15 cellular contexts compared by ENCODE assay signal in genomic region chr1:182337736-182338571, GRCh38. TPM values are rescaled to one million over a fixed set of nuclear protein-coding genes. Genes with fewer than 3 reads are reported as not detected.
A peak's percentile ranks its signal among the peaks of the same experiment; 100 is the strongest.
DNase-seq lines count a peak whose midpoint lies in the region; ATAC-seq, FAIRE-seq and TF ChIP-seq lines count a peak whose summit lies in the region.
"Had no signal": no experiment of that assay in that cellular context is flagged by ENCODE, and none has a peak within 500 bp of the region (broad histone marks: within the 10 kb centered on the region; RNA-seq: fewer than 3 reads in every experiment).

No MANE protein-coding gene starts in this region.

- TF ChIP-seq CTCF in fibroblast of mammary gland (conservative IDR thresholded peaks at IDR 0.05; ENCODE audit: control insufficient read depth, insufficient read depth, low read depth, low read length) (no peak), psoas muscle (IDR thresholded peaks at IDR 0.05) (no peak)
- TF ChIP-seq CTCF in CD8-positive, alpha-beta T cell (IDR thresholded peaks at IDR 0.05) = no peak

- H3K36me3 Mint-ChIP-seq in CD8-positive, alpha-beta T cell = no peaks in the 10 kb centered on the region
- no peaks in the 10 kb centered on the region for H3K36me3 Mint-ChIP-seq in T-helper 2 cell treated with Interferon-gamma antibody and Interleukin-4, amounts not matched to agents 5 μg/mL and 100 μg/mL, for 36 hours (ENCODE audit: low read depth)

- no peaks in the 10 kb centered on the region for H3K9me3 ChIP-seq in psoas muscle
- H3K9me3 ChIP-seq in CD8-positive, alpha-beta T cell (ENCODE audit: low read length) = no peaks in the 10 kb centered on the region
- H3K9me3 ChIP-seq: neutrophil had no signal

- intact Hi-C loops in psoas muscle (cut with DNase I) = no loop called here
- intact Hi-C loops in CD8-positive, alpha-beta T cell (cut with DNase I, micrococcal nuclease) = no loop called here

- H3K4me1 Mint-ChIP-seq in CD8-positive, alpha-beta T cell (ENCODE audit: low read depth) = no peaks in the 10 kb centered on the region
- peaks cover 1% of the 10 kb centered on the region for H3K4me1 Mint-ChIP-seq in T-helper 2 cell treated with Interferon-gamma antibody and Interleukin-4, amounts not matched to agents 5 μg/mL and 100 μg/mL, for 36 hours (ENCODE audit: low read depth)

- FAIRE-seq in RCC 7860 (lab: Jason Lieb, UNC) = no peak
- FAIRE-seq: islet of Langerhans had no signal

- WGBS in psoas muscle, 3 donors = 14 to 17% (median 16%) methylated on average over 10 of the region's 10 CpGs

- no peaks in the 10 kb centered on the region for H3K27me3 Mint-ChIP-seq in CD8-positive, alpha-beta T cell (ENCODE audit: low read depth)
- peaks cover 8% of the 10 kb centered on the region for H3K27me3 Mint-ChIP-seq in T-helper 2 cell treated with Interferon-gamma antibody and Interleukin-4, amounts not matched to agents 5 μg/mL and 100 μg/mL, for 36 hours (ENCODE audit: low read depth)
- H3K27me3 Mint-ChIP-seq: CD4-positive, alpha-beta T cell; stimulated activated naive CD8-positive, alpha-beta T cell treated with anti-CD3 and anti-CD28 coated beads, Interleukin-15, Interleukin-2, amounts not matched to agents 100 ng/mL and 50 ng/mL, for 24 hours had no signal

- H3K27ac Mint-ChIP-seq in CD8-positive, alpha-beta T cell = no peak overlapping the region
- H3K27ac Mint-ChIP-seq in T-helper 2 cell treated with Interferon-gamma antibody and Interleukin-4, amounts not matched to agents 5 μg/mL and 100 μg/mL, for 36 hours = no peak overlapping the region
- H3K27ac Mint-ChIP-seq: activated CD8-positive, alpha-beta T cell treated with anti-CD3 and anti-CD28 coated beads for 36 hours; CD4-positive, alpha-beta T cell; stimulated activated naive CD8-positive, alpha-beta T cell treated with anti-CD3 and anti-CD28 coated beads, Interleukin-15, Interleukin-2, amounts not matched to agents 100 ng/mL and 50 ng/mL, for 24 hours; T-helper 1 cell treated with Interleukin-12 subunit alpha and Interleukin-12 subunit beta and Interleukin-4 antibody, amounts not matched to agents 30 μg/mL and 1 μg/mL, for 36 hours had no signal

- ATAC-seq in psoas muscle = peak; percentile 79 to 87 (median 85)
- no peak for ATAC-seq in CD8-positive, alpha-beta T cell
- ATAC-seq: activated CD8-positive, alpha-beta T cell treated with anti-CD3 and anti-CD28 coated beads for 36 hours had no signal

- H3K27ac ChIP-seq in psoas muscle = peak overlapping the region; percentile 71
- no peak overlapping the region for H3K27ac ChIP-seq in CD8-positive, alpha-beta T cell (ENCODE audit: low read depth, low read length)
- H3K27ac ChIP-seq: neutrophil had no signal

- H3K4me3 Mint-ChIP-seq in CD8-positive, alpha-beta T cell = no peak overlapping the region
- H3K4me3 Mint-ChIP-seq in T-helper 2 cell treated with Interferon-gamma antibody and Interleukin-4, amounts not matched to agents 5 μg/mL and 100 μg/mL, for 36 hours = no peak overlapping the region
- H3K4me3 Mint-ChIP-seq: activated CD8-positive, alpha-beta T cell treated with anti-CD3 and anti-CD28 coated beads for 36 hours; CD4-positive, alpha-beta T cell; stimulated activated naive CD8-positive, alpha-beta T cell treated with anti-CD3 and anti-CD28 coated beads, Interleukin-15, Interleukin-2, amounts not matched to agents 100 ng/mL and 50 ng/mL, for 24 hours; T-helper 1 cell treated with Interleukin-12 subunit alpha and Interleukin-12 subunit beta and Interleukin-4 antibody, amounts not matched to agents 30 μg/mL and 1 μg/mL, for 36 hours had no signal

- no peaks in the 10 kb centered on the region for H3K27me3 ChIP-seq in psoas muscle (ENCODE audit: insufficient read depth in 3 of 3, low read length in 2 of 3)
- no peaks in the 10 kb centered on the region for H3K27me3 ChIP-seq in CD8-positive, alpha-beta T cell (ENCODE audit: insufficient read depth, low read length)
- H3K27me3 ChIP-seq: neutrophil had no signal

- H3K36me3 ChIP-seq in psoas muscle (ENCODE audit: insufficient read depth in 1 of 2, low read depth in 1 of 2) = no peaks in the 10 kb centered on the region
- H3K36me3 ChIP-seq in CD8-positive, alpha-beta T cell (ENCODE audit: insufficient read depth, low read length) = no peaks in the 10 kb centered on the region
- H3K36me3 ChIP-seq: neutrophil had no signal

- H3K4me3 ChIP-seq in fibroblast of mammary gland (ENCODE audit: control insufficient read depth, low read depth, low read length) (no peak overlapping the region), psoas muscle (peak overlapping the region; percentile 1)
- H3K4me3 ChIP-seq in CD8-positive, alpha-beta T cell (ENCODE audit: low read depth, low read length) = no peak overlapping the region

- DNase-seq in DMS53 treated with DMSO at 0.1 percent for 48 hours (lab: John Stamatoyannopoulos, UW; ENCODE audit: unreplicated experiment) (peak; percentile 81), NCI-H524 (lab: John Stamatoyannopoulos, UW) (peak; percentile 59 to 81), fibroblast of mammary gland (ENCODE audit: low read depth) (peak; percentile 27), psoas muscle (peak; percentile 31 to 69), RCC 7860 (ENCODE audit: low spot score) (no peak), DMS79 (lab: John Stamatoyannopoulos, UW) (no peak)
- DNase-seq in CD8-positive, alpha-beta T cell = no peak
- DNase-seq in T-helper 2 cell treated with Interferon-gamma antibody and Interleukin-4, amounts not matched to agents 5 μg/mL and 100 μg/mL, for 36 hours (ENCODE audit: low spot score) = no peak
- DNase-seq: activated CD8-positive, alpha-beta T cell treated with anti-CD3 and anti-CD28 coated beads for 36 hours; CD4-positive, alpha-beta T cell; cerebellar nuclear complex had no signal

- CTCF ChIA-PET in CD8-positive, alpha-beta T cell (lab: Charles Lee) = no interaction called here

- peaks cover 28% of the 10 kb centered on the region for H3K4me1 ChIP-seq in psoas muscle
- no peaks in the 10 kb centered on the region for H3K4me1 ChIP-seq in CD8-positive, alpha-beta T cell (ENCODE audit: insufficient read depth, low read length)

- no peaks in the 10 kb centered on the region for H3K9me3 Mint-ChIP-seq in CD8-positive, alpha-beta T cell
- no peaks in the 10 kb centered on the region for H3K9me3 Mint-ChIP-seq in T-helper 2 cell treated with Interferon-gamma antibody and Interleukin-4, amounts not matched to agents 5 μg/mL and 100 μg/mL, for 36 hours
- H3K9me3 Mint-ChIP-seq: activated CD8-positive, alpha-beta T cell treated with anti-CD3 and anti-CD28 coated beads for 36 hours; CD4-positive, alpha-beta T cell; stimulated activated naive CD8-positive, alpha-beta T cell treated with anti-CD3 and anti-CD28 coated beads, Interleukin-15, Interleukin-2, amounts not matched to agents 100 ng/mL and 50 ng/mL, for 24 hours; T-helper 1 cell treated with Interleukin-12 subunit alpha and Interleukin-12 subunit beta and Interleukin-4 antibody, amounts not matched to agents 30 μg/mL and 1 μg/mL, for 36 hours had no signal

- POLR2A ChIA-PET in CD8-positive, alpha-beta T cell (lab: Charles Lee) = interaction anchor here (0.7 kb wide), 1 partner anchor 267 kb away, joined by 3 read pairs; no protein-coding TSS in a partner anchor

RNA-seq across cellular contexts. Expression of gene GLUL, which starts 53.6 kb away (rescaled TPM):
- 1,000 to 10,000 TPM; 1,167 to 6,689 (median 3,344) TPM for total RNA-seq in psoas muscle
- polyA plus RNA-seq in psoas muscle = 1,000 to 10,000 TPM; 1,157 to 3,633 (median 2,051) TPM
- total RNA-seq in CD8-positive, alpha-beta T cell = 10 to 100 TPM; 27.3 to 29.7 TPM

Comparison
In these comparisons a context has a peak if more than half of its experiments do, and no peak if none do; other contexts are left out.
1. DNase-seq: peak in DMS53 treated with DMSO at 0.1 percent for 48 hours (single experiment), NCI-H524 (2 of 2), fibroblast of mammary gland (single experiment) and psoas muscle (2 of 2); none in CD8-positive, alpha-beta T cell (0 of 7), RCC 7860 (single experiment), DMS79 (single experiment) and T-helper 2 cell treated with Interferon-gamma antibody and Interleukin-4, amounts not matched to agents 5 μg/mL and 100 μg/mL, for 36 hours (single experiment).
2. RNA of gene GLUL, which starts 53.6 kb away (total RNA-seq): 1,167 to 6,689 TPM in psoas muscle; 27.3 to 29.7 TPM in CD8-positive, alpha-beta T cell; every median in the first group is over 10 times any median in the second.